Comparison of ENCODE assay signal across 6 cellular contexts in the genomic region with DNA sequence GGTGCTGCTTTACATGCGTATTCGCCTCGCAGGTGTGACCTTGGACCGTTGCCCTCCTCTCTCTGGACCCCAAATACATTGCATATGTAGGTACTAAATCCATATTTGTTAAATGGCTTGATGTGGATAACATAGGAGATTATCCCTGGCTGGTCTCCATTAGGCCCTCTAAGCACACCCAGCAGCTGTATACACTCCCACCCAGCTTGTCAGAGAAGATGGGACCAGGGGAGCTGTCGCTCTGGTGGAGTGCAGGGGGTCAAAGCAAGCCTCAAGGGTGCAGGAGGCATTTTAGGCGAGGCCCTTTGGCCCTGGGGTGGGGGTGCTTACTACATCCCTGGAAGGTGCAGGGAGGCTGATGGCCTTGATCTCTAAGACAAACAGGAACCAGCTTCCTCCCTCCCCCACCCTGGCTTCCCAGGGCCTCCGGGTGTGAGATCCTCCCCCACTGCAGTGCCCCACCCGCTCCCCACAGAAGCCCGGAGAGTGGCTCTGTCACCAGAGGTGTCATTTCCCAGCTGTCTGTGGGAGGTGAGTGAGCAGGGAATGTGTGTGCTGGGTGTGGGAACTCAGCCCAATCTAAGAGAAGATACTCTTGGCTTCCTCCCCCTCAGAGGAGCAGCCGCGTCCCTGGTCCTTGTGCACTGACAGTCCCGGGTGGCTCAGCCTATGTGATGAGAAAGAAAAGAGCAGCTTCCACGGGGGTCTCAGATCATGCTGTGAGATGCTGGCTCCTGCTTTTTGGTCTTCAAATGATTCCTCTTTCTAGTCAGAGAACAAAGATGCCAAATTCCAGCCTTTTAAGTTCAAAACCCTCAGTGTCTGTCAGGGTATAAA. TPM values are rescaled to one million over a fixed set of nuclear protein-coding genes. Genes with fewer than 3 reads are reported as not detected.
DNase-seq lines count a peak whose midpoint lies in the region; ATAC-seq and FAIRE-seq lines count a peak whose summit lies in the region.

No MANE protein-coding gene starts in this region.

- H3K36me3 Mint-ChIP-seq in central memory CD8-positive, alpha-beta T cell (ENCODE audit: insufficient read depth) = peaks cover 42% of the 10 kb centered on the region
- peaks cover 8% of the 10 kb centered on the region for H3K36me3 Mint-ChIP-seq in natural killer cell treated with Interleukin-12 subunit alpha and Interleukin-12 subunit beta and Interleukin-15 and Interleukin-18, amount 100 ng/mL, for 72 hours

- ATAC-seq in central memory CD8-positive, alpha-beta T cell (replicated peaks; ENCODE audit: extremely low read depth, poor library complexity, severe bottlenecking) = peak; percentile 69
- ATAC-seq in natural killer cell treated with Interleukin-12 subunit alpha and Interleukin-12 subunit beta and Interleukin-15 and Interleukin-18, amount 100 ng/mL, for 72 hours = peak; percentile 76 to 79
- ATAC-seq in HG02970 (IDR thresholded peaks at IDR 0.05; ENCODE audit: low FRiP score, unreplicated experiment) (no peak), GM21360 (IDR thresholded peaks at IDR 0.05; ENCODE audit: unreplicated experiment) (no peak)

- H3K27me3 Mint-ChIP-seq in central memory CD8-positive, alpha-beta T cell = no peaks in the 10 kb centered on the region
- H3K27me3 Mint-ChIP-seq in natural killer cell treated with Interleukin-12 subunit alpha and Interleukin-12 subunit beta and Interleukin-15 and Interleukin-18, amount 100 ng/mL, for 72 hours = no peaks in the 10 kb centered on the region

- peaks cover 52% of the 10 kb centered on the region for H3K4me1 Mint-ChIP-seq in central memory CD8-positive, alpha-beta T cell
- H3K4me1 Mint-ChIP-seq in natural killer cell treated with Interleukin-12 subunit alpha and Interleukin-12 subunit beta and Interleukin-15 and Interleukin-18, amount 100 ng/mL, for 72 hours (ENCODE audit: low read depth in 2 of 2) = peaks cover 46 to 50% of the 10 kb centered on the region in 2 donors

- H3K27ac Mint-ChIP-seq in central memory CD8-positive, alpha-beta T cell (ENCODE audit: low read depth) = peak overlapping the region; percentile 97
- peak overlapping the region; percentile 90 to 93 for H3K27ac Mint-ChIP-seq in natural killer cell treated with Interleukin-12 subunit alpha and Interleukin-12 subunit beta and Interleukin-15 and Interleukin-18, amount 100 ng/mL, for 72 hours

- peak; percentile 34 for DNase-seq in Daoy (ENCODE audit: low read depth)
- peak; percentile 75 for DNase-seq in RCC 7860 (ENCODE audit: low spot score)
- DNase-seq in central memory CD8-positive, alpha-beta T cell (ENCODE audit: low spot score in 2 of 2) = peak in 1 of 2 donors; percentile 80
- DNase-seq in natural killer cell treated with Interleukin-12 subunit alpha and Interleukin-12 subunit beta and Interleukin-15 and Interleukin-18, amount 100 ng/mL, for 72 hours (ENCODE audit: low spot score) = peak; percentile 88

- FAIRE-seq in RCC 7860 (lab: Jason Lieb, UNC) = peak; percentile 74

- H3K4me3 Mint-ChIP-seq in central memory CD8-positive, alpha-beta T cell = peak overlapping the region; percentile 88
- H3K4me3 Mint-ChIP-seq in natural killer cell treated with Interleukin-12 subunit alpha and Interleukin-12 subunit beta and Interleukin-15 and Interleukin-18, amount 100 ng/mL, for 72 hours = peak overlapping the region; percentile 85

- H3K9me3 Mint-ChIP-seq in central memory CD8-positive, alpha-beta T cell = no peaks in the 10 kb centered on the region
- H3K9me3 Mint-ChIP-seq in natural killer cell treated with Interleukin-12 subunit alpha and Interleukin-12 subunit beta and Interleukin-15 and Interleukin-18, amount 100 ng/mL, for 72 hours = no peaks in the 10 kb centered on the region

RNA-seq across cellular contexts. Expression of gene VAMP2, which starts 1.4 kb away (rescaled TPM):
- total RNA-seq in Daoy (2014; rRNA removed; shearing (Covaris generic)) = 2.7 and 3.5 TPM in 2 replicates
- 10 to 100 TPM; 54.6 to 73.0 TPM for total RNA-seq in natural killer cell treated with Interleukin-12 subunit alpha and Interleukin-12 subunit beta and Interleukin-15 and Interleukin-18, amount 100 ng/mL, for 72 hours

RNA-seq across cellular contexts. Expression of gene TMEM107, which starts 12.0 kb away (rescaled TPM):
- total RNA-seq in Daoy (2014; rRNA removed; shearing (Covaris generic)) = 23.4 TPM in 2 replicates
- total RNA-seq in natural killer cell treated with Interleukin-12 subunit alpha and Interleukin-12 subunit beta and Interleukin-15 and Interleukin-18, amount 100 ng/mL, for 72 hours = 10 to 100 TPM; 31.5 to 43.5 TPM

RNA-seq across cellular contexts. Expression of gene PER1, which starts 12.0 kb away (rescaled TPM):
- total RNA-seq in Daoy (2014; rRNA removed; shearing (Covaris generic)) = 0.74 and 1.9 TPM in 2 replicates
- 10 to 100 TPM; 16.9 to 42.7 TPM for total RNA-seq in natural killer cell treated with Interleukin-12 subunit alpha and Interleukin-12 subunit beta and Interleukin-15 and Interleukin-18, amount 100 ng/mL, for 72 hours

RNA-seq across cellular contexts. Expression of gene BORCS6, which starts 25.8 kb away (rescaled TPM):
- 3.3 and 3.6 TPM in 2 replicates for total RNA-seq in Daoy (2014; rRNA removed; shearing (Covaris generic))
- 10 to 100 TPM; 10.4 to 11.6 TPM for total RNA-seq in natural killer cell treated with Interleukin-12 subunit alpha and Interleukin-12 subunit beta and Interleukin-15 and Interleukin-18, amount 100 ng/mL, for 72 hours

RNA-seq across cellular contexts. Expression of gene HES7, which starts 40.3 kb away (rescaled TPM):
- total RNA-seq in Daoy (2014; rRNA removed; shearing (Covaris generic)) = 0.40 and 0.92 TPM in 2 replicates
- not detected for total RNA-seq in natural killer cell treated with Interleukin-12 subunit alpha and Interleukin-12 subunit beta and Interleukin-15 and Interleukin-18, amount 100 ng/mL, for 72 hours

Comparison
In these comparisons a context has a peak if more than half of its experiments do, and no peak if none do; other contexts are left out.
1. ATAC-seq: peak in central memory CD8-positive, alpha-beta T cell (single experiment) and natural killer cell treated with Interleukin-12 subunit alpha and Interleukin-12 subunit beta and Interleukin-15 and Interleukin-18, amount 100 ng/mL, for 72 hours (2 of 2); none in HG02970 (single experiment) and GM21360 (single experiment).
2. RNA of gene VAMP2, which starts 1.4 kb away (total RNA-seq): 54.6 to 73.0 TPM in natural killer cell treated with Interleukin-12 subunit alpha and Interleukin-12 subunit beta and Interleukin-15 and Interleukin-18, amount 100 ng/mL, for 72 hours; 2.7 to 3.5 TPM in Daoy; every median in the first group is over 10 times any median in the second.